Comparison of ENCODE assay signal across 11 cellular contexts in genomic region chr1:54219688-54220003, GRCh38. TPM values are rescaled to one million over a fixed set of nuclear protein-coding genes. Genes with fewer than 3 reads are reported as not detected.
DNase-seq lines count a peak whose midpoint lies in the region; ATAC-seq and TF ChIP-seq lines count a peak whose summit lies in the region.
"Had no signal": no experiment of that assay in that cellular context is flagged by ENCODE, and none has a peak within 500 bp of the region (broad histone marks: within the 10 kb centered on the region; RNA-seq: fewer than 3 reads in every experiment).

No MANE protein-coding gene starts in this region.

- 52 to 54% methylated on average over 3 of the region's 3 CpGs for WGBS in heart right ventricle, 2 donors

- H3K27me3 Mint-ChIP-seq in brain = no peaks in the 10 kb centered on the region
- H3K27me3 Mint-ChIP-seq in natural killer cell treated with Interleukin-12 subunit alpha and Interleukin-12 subunit beta and Interleukin-15 and Interleukin-18, amount 100 ng/mL, for 72 hours = no peaks in the 10 kb centered on the region
- H3K27me3 Mint-ChIP-seq: activated CD4-positive, alpha-beta memory T cell treated with anti-CD3 and anti-CD28 coated beads for 36 hours; CD8-positive, alpha-beta memory T cell had no signal

- H3K27ac ChIP-seq in heart right ventricle (peak overlapping the region in 9 of 10 donors; percentile 9 to 71 (median 59)), upper lobe of right lung (peak overlapping the region; percentile 78)

- H3K36me3 Mint-ChIP-seq in brain = peaks cover 43% of the 10 kb centered on the region
- peaks cover 13% of the 10 kb centered on the region for H3K36me3 Mint-ChIP-seq in natural killer cell treated with Interleukin-12 subunit alpha and Interleukin-12 subunit beta and Interleukin-15 and Interleukin-18, amount 100 ng/mL, for 72 hours

- H3K9me3 ChIP-seq in heart right ventricle (no peaks in the 10 kb centered on the region), upper lobe of right lung (no peaks in the 10 kb centered on the region)

- H3K9me3 Mint-ChIP-seq in brain = no peaks in the 10 kb centered on the region
- H3K9me3 Mint-ChIP-seq in natural killer cell treated with Interleukin-12 subunit alpha and Interleukin-12 subunit beta and Interleukin-15 and Interleukin-18, amount 100 ng/mL, for 72 hours = no peaks in the 10 kb centered on the region
- H3K9me3 Mint-ChIP-seq: activated CD4-positive, alpha-beta memory T cell treated with anti-CD3 and anti-CD28 coated beads for 36 hours; CD8-positive, alpha-beta memory T cell had no signal

- H3K4me3 ChIP-seq in heart right ventricle (peak overlapping the region in 1 of 10 donors; percentile 18), upper lobe of right lung (no peak overlapping the region)

- intact Hi-C loops in heart right ventricle (cut with DNase I) (loop anchor here in 2 of 10 donors (5.0 to 10.0 kb wide), 4 partner anchors 53 to 265 kb away; partner anchors contain the start of gene SSBP3 (in 1 of the 2)), cardiac septum (cut with DNase I) (loop anchor here (1.0 kb wide), 1 partner anchor 269 kb away; no protein-coding TSS in a partner anchor), upper lobe of right lung (cut with DNase I) (no loop called here)

- H3K27me3 ChIP-seq in heart right ventricle = no peaks in the 10 kb centered on the region
- H3K27me3 ChIP-seq in upper lobe of right lung = no peaks in the 10 kb centered on the region

- no peak overlapping the region for H3K4me3 Mint-ChIP-seq in brain
- no peak overlapping the region for H3K4me3 Mint-ChIP-seq in natural killer cell treated with Interleukin-12 subunit alpha and Interleukin-12 subunit beta and Interleukin-15 and Interleukin-18, amount 100 ng/mL, for 72 hours
- H3K4me3 Mint-ChIP-seq: activated CD4-positive, alpha-beta memory T cell treated with anti-CD3 and anti-CD28 coated beads for 36 hours; CD8-positive, alpha-beta memory T cell had no signal

- peaks cover 28% of the 10 kb centered on the region for H3K4me1 Mint-ChIP-seq in brain
- peaks cover 4 to 24% of the 10 kb centered on the region in 2 donors for H3K4me1 Mint-ChIP-seq in natural killer cell treated with Interleukin-12 subunit alpha and Interleukin-12 subunit beta and Interleukin-15 and Interleukin-18, amount 100 ng/mL, for 72 hours (ENCODE audit: low read depth in 2 of 2)

- no peak for DNase-seq in heart right ventricle
- no peak for DNase-seq in cardiac septum (ENCODE audit: low spot score)
- no peak for DNase-seq in natural killer cell treated with Interleukin-12 subunit alpha and Interleukin-12 subunit beta and Interleukin-15 and Interleukin-18, amount 100 ng/mL, for 72 hours (ENCODE audit: low spot score)
- DNase-seq in upper lobe of right lung = no peak
- DNase-seq in mesenteric fat pad (ENCODE audit: low spot score) = no peak
- no peak for DNase-seq in amniotic stem cell (lab: John Stamatoyannopoulos, UW)
- DNase-seq: activated CD4-positive, alpha-beta memory T cell treated with anti-CD3 and anti-CD28 coated beads for 36 hours; CD8-positive, alpha-beta memory T cell; NCI-H226 had no signal

- peaks cover 0 to 59% (median 41%) of the 10 kb centered on the region in 9 donors for H3K36me3 ChIP-seq in heart right ventricle
- peaks cover 42% of the 10 kb centered on the region for H3K36me3 ChIP-seq in upper lobe of right lung

- H3K4me1 ChIP-seq in heart right ventricle (peaks cover 6 to 39% (median 28%) of the 10 kb centered on the region in 9 donors), upper lobe of right lung (peaks cover 21% of the 10 kb centered on the region)

- ATAC-seq in heart right ventricle (no peak), upper lobe of right lung (no peak), HG03521 (IDR thresholded peaks at IDR 0.05; ENCODE audit: unreplicated experiment) (no peak)
- ATAC-seq in natural killer cell treated with Interleukin-12 subunit alpha and Interleukin-12 subunit beta and Interleukin-15 and Interleukin-18, amount 100 ng/mL, for 72 hours = no peak

- no peak for TF ChIP-seq CTCF in heart right ventricle (IDR thresholded peaks at IDR 0.05)
- TF ChIP-seq CTCF in brain (conservative IDR thresholded peaks at IDR 0.05) = no peak
- TF ChIP-seq CTCF in upper lobe of right lung (IDR thresholded peaks at IDR 0.05) = no peak

- peak overlapping the region; percentile 17 to 94 (median 81) for H3K27ac Mint-ChIP-seq in brain
- peak overlapping the region; percentile 59 to 79 for H3K27ac Mint-ChIP-seq in natural killer cell treated with Interleukin-12 subunit alpha and Interleukin-12 subunit beta and Interleukin-15 and Interleukin-18, amount 100 ng/mL, for 72 hours

RNA-seq across cellular contexts. Expression of gene MRPL37, which starts 19.7 kb away (rescaled TPM):
- total RNA-seq in heart right ventricle = 10 to 100 TPM; 82.2 to 97.4 (median 90.2) TPM
- 10 to 100 TPM; 33.0 to 75.2 TPM for polyA plus RNA-seq in heart right ventricle
- total RNA-seq in cardiac septum = 71.7 TPM
- 130 TPM for polyA plus RNA-seq in brain (ENCODE audit: insufficient read depth, low read depth, low replicate concordance)
- 100 to 1,000 TPM; 109 to 158 TPM for total RNA-seq in natural killer cell treated with Interleukin-12 subunit alpha and Interleukin-12 subunit beta and Interleukin-15 and Interleukin-18, amount 100 ng/mL, for 72 hours
- 41.9 TPM for total RNA-seq in upper lobe of right lung
- 54.2 TPM for total RNA-seq in mesenteric fat pad

RNA-seq across cellular contexts. Expression of gene CYB5RL, which starts 19.8 kb away (rescaled TPM):
- total RNA-seq in heart right ventricle = 1 to 10 TPM; 3.2 to 8.3 (median 5.8) TPM
- polyA plus RNA-seq in heart right ventricle = 1 to 10 TPM in 1 of 2 donors, under 1 TPM in 1; 0.99 to 2.5 TPM
- 5.7 TPM for total RNA-seq in cardiac septum
- 6.1 TPM for polyA plus RNA-seq in brain (ENCODE audit: insufficient read depth, low read depth, low replicate concordance)
- total RNA-seq in natural killer cell treated with Interleukin-12 subunit alpha and Interleukin-12 subunit beta and Interleukin-15 and Interleukin-18, amount 100 ng/mL, for 72 hours = 10 to 100 TPM in 1 of 2 donors, 1 to 10 TPM in 1; 7.1 to 12.0 TPM
- total RNA-seq in upper lobe of right lung = 8.8 TPM
- 5.2 TPM for total RNA-seq in mesenteric fat pad
